Comparison of ENCODE assay signal across 1 cellular context in genomic region chr7:75843470-75844116, GRCh38.
TF ChIP-seq lines count a peak whose summit lies in the region.

No MANE protein-coding gene starts in this region.

TF ChIP-seq in K562, 482 proteins besides CTCF, POLR2A, EP300 and RAD21 (continued from another document and continues in another):
- no peak for TF ChIP-seq ATF2 (CRISPR knock-in tag; IDR thresholded peaks at IDR 0.05)
- no peak for TF ChIP-seq ZNF146 (CRISPR knock-in tag; IDR thresholded peaks at IDR 0.05; ENCODE audit: unreplicated experiment)
- TF ChIP-seq MED1 (CRISPR knock-in tag; IDR thresholded peaks at IDR 0.05; ENCODE audit: borderline replicate concordance): no peak
- no peak for TF ChIP-seq TFAM (CRISPR knock-in tag; conservative IDR thresholded peaks at IDR 0.05)
- TF ChIP-seq SRSF7 (optimal IDR thresholded peaks at IDR 0.05; ENCODE audit: low read depth, low read length): no peak
- no peak for TF ChIP-seq NR1H2 (CRISPR knock-in tag; IDR thresholded peaks at IDR 0.05)
- peak; percentile 95 for TF ChIP-seq FOXO4 (CRISPR knock-in tag; IDR thresholded peaks at IDR 0.05)
- TF ChIP-seq LARP7 (IDR thresholded peaks at IDR 0.05): no peak
- TF ChIP-seq PHF21A (IDR thresholded peaks at IDR 0.05; ENCODE audit: borderline replicate concordance, low read depth): no peak
- TF ChIP-seq ZBED1 (IDR thresholded peaks at IDR 0.05): no peak
- TF ChIP-seq MTA3 (IDR thresholded peaks at IDR 0.05; ENCODE audit: borderline replicate concordance): no peak
- TF ChIP-seq E2F1 (CRISPR knock-in tag; IDR thresholded peaks at IDR 0.05): no peak
- TF ChIP-seq NFYB (IDR thresholded peaks at IDR 0.05; ENCODE audit: extremely low read depth, insufficient read length): no peak
- no peak for TF ChIP-seq KAT8 (IDR thresholded peaks at IDR 0.05; ENCODE audit: low read depth)
- no peak for TF ChIP-seq GTF2B (IDR thresholded peaks at IDR 0.05; ENCODE audit: extremely low read depth, insufficient read length)
- peak; percentile 99 for TF ChIP-seq ZNF395 (CRISPR knock-in tag; IDR thresholded peaks at IDR 0.05)
- TF ChIP-seq ZBTB8A (IDR thresholded peaks at IDR 0.05; ENCODE audit: partially characterized antibody): no peak
- no peak for TF ChIP-seq USF2 (CRISPR knock-in tag; IDR thresholded peaks at IDR 0.05)
- no peak for TF ChIP-seq PKNOX1 (IDR thresholded peaks at IDR 0.05)
- no peak for TF ChIP-seq MCM2 (IDR thresholded peaks at IDR 0.05; ENCODE audit: low read depth)
- no peak for TF ChIP-seq CHD4 (IDR thresholded peaks at IDR 0.05; ENCODE audit: insufficient read depth, insufficient replicate concordance, low read depth, low read length, poor library complexity, severe bottlenecking)
- TF ChIP-seq EWSR1 (IDR thresholded peaks at IDR 0.05; ENCODE audit: borderline replicate concordance, low read depth, partially characterized antibody): no peak
- TF ChIP-seq ZKSCAN3 (CRISPR knock-in tag; IDR thresholded peaks at IDR 0.05): no peak
- no peak for TF ChIP-seq ARID3A (IDR thresholded peaks at IDR 0.05; ENCODE audit: borderline replicate concordance, low read depth, low read length)
- TF ChIP-seq ZNF133 (CRISPR knock-in tag; IDR thresholded peaks at IDR 0.05): no peak
- no peak for TF ChIP-seq CHD2 (IDR thresholded peaks at IDR 0.05; ENCODE audit: low read depth, low read length)
- no peak for TF ChIP-seq RFX1 (IDR thresholded peaks at IDR 0.05)
- no peak for TF ChIP-seq SFPQ (IDR thresholded peaks at IDR 0.05; ENCODE audit: low read depth, low read length)
- TF ChIP-seq ID3 (CRISPR knock-in tag; IDR thresholded peaks at IDR 0.05): peak; percentile 91
- TF ChIP-seq ID3 (tag; IDR thresholded peaks at IDR 0.05): peak; percentile 98
- TF ChIP-seq FUS (optimal IDR thresholded peaks at IDR 0.05; ENCODE audit: low read depth, low read length): no peak
- TF ChIP-seq ZNF282 (CRISPR knock-in tag; IDR thresholded peaks at IDR 0.05): no peak
- TF ChIP-seq NR2F6 (CRISPR knock-in tag; IDR thresholded peaks at IDR 0.05): 0 out of 2 replicates have a peak, but pooled peaks have one; percentile 21
- peak; percentile 96 for TF ChIP-seq HDAC8 (tag; IDR thresholded peaks at IDR 0.05)
- no peak for TF ChIP-seq SMARCC2 (IDR thresholded peaks at IDR 0.05; ENCODE audit: low read depth)
- TF ChIP-seq ZNF830 (CRISPR knock-in tag; IDR thresholded peaks at IDR 0.05): no peak
- TF ChIP-seq RBM17 (IDR thresholded peaks at IDR 0.05; ENCODE audit: borderline replicate concordance, low read depth, low read length): no peak
- peak; percentile 67; the same call in 1 of the 2 replicates for TF ChIP-seq ZBTB34 (CRISPR knock-in tag; IDR thresholded peaks at IDR 0.05)
- TF ChIP-seq ARHGAP35 (IDR thresholded peaks at IDR 0.05; ENCODE audit: partially characterized antibody): no peak
- no peak for TF ChIP-seq HMG20A (CRISPR knock-in tag; conservative IDR thresholded peaks at IDR 0.05)
- no peak for TF ChIP-seq ZZZ3 (IDR thresholded peaks at IDR 0.05)
- TF ChIP-seq ZNF175 (CRISPR knock-in tag; IDR thresholded peaks at IDR 0.05; ENCODE audit: low read depth): peak; percentile 99
- TF ChIP-seq JUND (IDR thresholded peaks at IDR 0.05; ENCODE audit: borderline replicate concordance, low read depth, low read length): no peak
- TF ChIP-seq JUND (tag; IDR thresholded peaks at IDR 0.05; ENCODE audit: borderline replicate concordance, low read depth, low read length): peak; percentile 60; the same call in 1 of the 3 replicates
